Comparison of ENCODE assay signal across 1 cellular context in the genomic region with DNA sequence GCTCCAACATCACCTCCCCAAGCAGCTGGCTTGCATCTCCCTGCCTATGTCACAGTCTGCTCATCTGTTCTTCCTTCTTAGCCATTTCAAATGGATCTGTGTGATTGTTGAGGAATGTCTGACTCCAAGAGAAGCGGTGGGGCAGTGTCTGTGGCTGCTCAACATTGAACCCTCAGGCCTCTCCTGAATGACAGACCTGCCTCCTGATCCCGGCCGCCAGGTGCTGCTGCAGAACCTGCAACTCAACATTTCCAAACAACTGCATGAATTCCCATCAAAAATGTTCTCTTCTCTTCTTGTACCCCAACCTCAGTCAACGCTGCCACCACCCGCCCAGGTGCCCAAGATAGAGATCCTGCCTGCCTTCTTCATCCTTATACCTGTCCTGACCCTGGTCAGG.
TF ChIP-seq lines count a peak whose summit lies in the region.

No MANE protein-coding gene starts in this region.

TF ChIP-seq in GM23338, 12 proteins besides CTCF, POLR2A, EP300 and RAD21 (continued from another document):
- TF ChIP-seq, protein P1, sequence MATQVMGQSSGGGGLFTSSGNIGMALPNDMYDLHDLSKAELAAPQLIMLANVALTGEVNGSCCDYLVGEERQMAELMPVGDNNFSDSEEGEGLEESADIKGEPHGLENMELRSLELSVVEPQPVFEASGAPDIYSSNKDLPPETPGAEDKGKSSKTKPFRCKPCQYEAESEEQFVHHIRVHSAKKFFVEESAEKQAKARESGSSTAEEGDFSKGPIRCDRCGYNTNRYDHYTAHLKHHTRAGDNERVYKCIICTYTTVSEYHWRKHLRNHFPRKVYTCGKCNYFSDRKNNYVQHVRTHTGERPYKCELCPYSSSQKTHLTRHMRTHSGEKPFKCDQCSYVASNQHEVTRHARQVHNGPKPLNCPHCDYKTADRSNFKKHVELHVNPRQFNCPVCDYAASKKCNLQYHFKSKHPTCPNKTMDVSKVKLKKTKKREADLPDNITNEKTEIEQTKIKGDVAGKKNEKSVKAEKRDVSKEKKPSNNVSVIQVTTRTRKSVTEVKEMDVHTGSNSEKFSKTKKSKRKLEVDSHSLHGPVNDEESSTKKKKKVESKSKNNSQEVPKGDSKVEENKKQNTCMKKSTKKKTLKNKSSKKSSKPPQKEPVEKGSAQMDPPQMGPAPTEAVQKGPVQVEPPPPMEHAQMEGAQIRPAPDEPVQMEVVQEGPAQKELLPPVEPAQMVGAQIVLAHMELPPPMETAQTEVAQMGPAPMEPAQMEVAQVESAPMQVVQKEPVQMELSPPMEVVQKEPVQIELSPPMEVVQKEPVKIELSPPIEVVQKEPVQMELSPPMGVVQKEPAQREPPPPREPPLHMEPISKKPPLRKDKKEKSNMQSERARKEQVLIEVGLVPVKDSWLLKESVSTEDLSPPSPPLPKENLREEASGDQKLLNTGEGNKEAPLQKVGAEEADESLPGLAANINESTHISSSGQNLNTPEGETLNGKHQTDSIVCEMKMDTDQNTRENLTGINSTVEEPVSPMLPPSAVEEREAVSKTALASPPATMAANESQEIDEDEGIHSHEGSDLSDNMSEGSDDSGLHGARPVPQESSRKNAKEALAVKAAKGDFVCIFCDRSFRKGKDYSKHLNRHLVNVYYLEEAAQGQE (IDR thresholded peaks at IDR 0.05; ENCODE audit: unreplicated experiment) = no peak
- TF ChIP-seq, protein P2, sequence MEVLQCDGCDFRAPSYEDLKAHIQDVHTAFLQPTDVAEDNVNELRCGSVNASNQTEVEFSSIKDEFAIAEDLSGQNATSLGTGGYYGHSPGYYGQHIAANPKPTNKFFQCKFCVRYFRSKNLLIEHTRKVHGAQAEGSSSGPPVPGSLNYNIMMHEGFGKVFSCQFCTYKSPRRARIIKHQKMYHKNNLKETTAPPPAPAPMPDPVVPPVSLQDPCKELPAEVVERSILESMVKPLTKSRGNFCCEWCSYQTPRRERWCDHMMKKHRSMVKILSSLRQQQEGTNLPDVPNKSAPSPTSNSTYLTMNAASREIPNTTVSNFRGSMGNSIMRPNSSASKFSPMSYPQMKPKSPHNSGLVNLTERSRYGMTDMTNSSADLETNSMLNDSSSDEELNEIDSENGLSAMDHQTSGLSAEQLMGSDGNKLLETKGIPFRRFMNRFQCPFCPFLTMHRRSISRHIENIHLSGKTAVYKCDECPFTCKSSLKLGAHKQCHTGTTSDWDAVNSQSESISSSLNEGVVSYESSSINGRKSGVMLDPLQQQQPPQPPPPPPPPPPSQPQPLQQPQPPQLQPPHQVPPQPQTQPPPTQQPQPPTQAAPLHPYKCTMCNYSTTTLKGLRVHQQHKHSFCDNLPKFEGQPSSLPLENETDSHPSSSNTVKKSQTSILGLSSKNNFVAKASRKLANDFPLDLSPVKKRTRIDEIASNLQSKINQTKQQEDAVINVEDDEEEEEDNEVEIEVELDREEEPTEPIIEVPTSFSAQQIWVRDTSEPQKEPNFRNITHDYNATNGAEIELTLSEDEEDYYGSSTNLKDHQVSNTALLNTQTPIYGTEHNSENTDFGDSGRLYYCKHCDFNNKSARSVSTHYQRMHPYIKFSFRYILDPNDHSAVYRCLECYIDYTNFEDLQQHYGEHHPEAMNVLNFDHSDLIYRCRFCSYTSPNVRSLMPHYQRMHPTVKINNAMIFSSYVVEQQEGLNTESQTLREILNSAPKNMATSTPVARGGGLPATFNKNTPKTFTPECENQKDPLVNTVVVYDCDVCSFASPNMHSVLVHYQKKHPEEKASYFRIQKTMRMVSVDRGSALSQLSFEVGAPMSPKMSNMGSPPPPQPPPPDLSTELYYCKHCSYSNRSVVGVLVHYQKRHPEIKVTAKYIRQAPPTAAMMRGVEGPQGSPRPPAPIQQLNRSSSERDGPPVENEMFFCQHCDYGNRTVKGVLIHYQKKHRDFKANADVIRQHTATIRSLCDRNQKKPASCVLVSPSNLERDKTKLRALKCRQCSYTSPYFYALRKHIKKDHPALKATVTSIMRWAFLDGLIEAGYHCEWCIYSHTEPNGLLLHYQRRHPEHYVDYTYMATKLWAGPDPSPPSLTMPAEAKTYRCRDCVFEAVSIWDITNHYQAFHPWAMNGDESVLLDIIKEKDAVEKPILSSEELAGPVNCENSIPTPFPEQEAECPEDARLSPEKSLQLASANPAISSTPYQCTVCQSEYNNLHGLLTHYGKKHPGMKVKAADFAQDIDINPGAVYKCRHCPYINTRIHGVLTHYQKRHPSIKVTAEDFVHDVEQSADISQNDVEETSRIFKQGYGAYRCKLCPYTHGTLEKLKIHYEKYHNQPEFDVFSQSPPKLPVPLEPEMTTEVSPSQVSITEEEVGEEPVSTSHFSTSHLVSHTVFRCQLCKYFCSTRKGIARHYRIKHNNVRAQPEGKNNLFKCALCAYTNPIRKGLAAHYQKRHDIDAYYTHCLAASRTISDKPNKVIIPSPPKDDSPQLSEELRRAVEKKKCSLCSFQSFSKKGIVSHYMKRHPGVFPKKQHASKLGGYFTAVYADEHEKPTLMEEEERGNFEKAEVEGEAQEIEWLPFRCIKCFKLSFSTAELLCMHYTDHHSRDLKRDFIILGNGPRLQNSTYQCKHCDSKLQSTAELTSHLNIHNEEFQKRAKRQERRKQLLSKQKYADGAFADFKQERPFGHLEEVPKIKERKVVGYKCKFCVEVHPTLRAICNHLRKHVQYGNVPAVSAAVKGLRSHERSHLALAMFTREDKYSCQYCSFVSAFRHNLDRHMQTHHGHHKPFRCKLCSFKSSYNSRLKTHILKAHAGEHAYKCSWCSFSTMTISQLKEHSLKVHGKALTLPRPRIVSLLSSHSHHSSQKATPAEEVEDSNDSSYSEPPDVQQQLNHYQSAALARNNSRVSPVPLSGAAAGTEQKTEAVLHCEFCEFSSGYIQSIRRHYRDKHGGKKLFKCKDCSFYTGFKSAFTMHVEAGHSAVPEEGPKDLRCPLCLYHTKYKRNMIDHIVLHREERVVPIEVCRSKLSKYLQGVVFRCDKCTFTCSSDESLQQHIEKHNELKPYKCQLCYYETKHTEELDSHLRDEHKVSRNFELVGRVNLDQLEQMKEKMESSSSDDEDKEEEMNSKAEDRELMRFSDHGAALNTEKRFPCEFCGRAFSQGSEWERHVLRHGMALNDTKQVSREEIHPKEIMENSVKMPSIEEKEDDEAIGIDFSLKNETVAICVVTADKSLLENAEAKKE (CRISPR knock-in tag; IDR thresholded peaks at IDR 0.05) = no peak
- no peak for TF ChIP-seq STAT1 (IDR thresholded peaks at IDR 0.05; ENCODE audit: unreplicated experiment)
- TF ChIP-seq ZNF114 (CRISPR knock-in tag; IDR thresholded peaks at IDR 0.05) = no peak
- no peak for TF ChIP-seq ZNF331 (CRISPR knock-in tag; IDR thresholded peaks at IDR 0.05; ENCODE audit: low read depth)
- no peak for TF ChIP-seq NANOG (IDR thresholded peaks at IDR 0.05; ENCODE audit: borderline replicate concordance)
- no peak for TF ChIP-seq EZH2 (IDR thresholded peaks at IDR 0.05; ENCODE audit: low read depth, unreplicated experiment)
- no peak for TF ChIP-seq POLR2AphosphoS5 (IDR thresholded peaks at IDR 0.05; ENCODE audit: low read depth)
